ENCODE assay signal across 16 cellular contexts in genomic region chr2:234044157-234044556, GRCh38. TPM values are rescaled to one million over a fixed set of nuclear protein-coding genes. Genes with fewer than 3 reads are reported as not detected.
DNase-seq lines count a peak whose midpoint lies in the region; ATAC-seq and TF ChIP-seq lines count a peak whose summit lies in the region.
"Had no signal": no experiment of that assay in that cellular context is flagged by ENCODE, and none has a peak within 500 bp of the region (broad histone marks: within the 10 kb centered on the region; RNA-seq: fewer than 3 reads in every experiment).

No MANE protein-coding gene starts in this region.

- no peaks in the 10 kb centered on the region for H3K27me3 ChIP-seq in RWPE2 (ENCODE audit: insufficient read depth, poor library complexity, severe bottlenecking)
- H3K27me3 ChIP-seq in heart right ventricle, result peaks cover 0 to 7% (median 0%) of the 10 kb centered on the region in 7 donors
- H3K27me3 ChIP-seq: neutrophil had no signal

- TF ChIP-seq CTCF in RWPE2 (IDR thresholded peaks at IDR 0.05; ENCODE audit: poor library complexity, severe bottlenecking), result no peak
- TF ChIP-seq CTCF in fibroblast of mammary gland (conservative IDR thresholded peaks at IDR 0.05; ENCODE audit: control insufficient read depth, insufficient read depth, low read depth, low read length), result no peak
- TF ChIP-seq CTCF in heart right ventricle (IDR thresholded peaks at IDR 0.05), result no peak

- ATAC-seq in RWPE2 (ENCODE audit: low read depth) (peak; percentile 68), heart right ventricle (no peak), HG03175 (IDR thresholded peaks at IDR 0.05; ENCODE audit: unreplicated experiment) (no peak)
- ATAC-seq: activated T-helper 17 cell treated with anti-CD3 and anti-CD28 coated beads, Interleukin-2, amount 50 U/mL, for 72 hours; stimulated activated naive CD8-positive, alpha-beta T cell treated with anti-CD3 and anti-CD28 coated beads, Interleukin-15, amount 100 ng/mL, for 72 hours had no signal

- H3K4me1 ChIP-seq in RWPE2 (ENCODE audit: insufficient read depth, poor library complexity, severe bottlenecking), result peaks cover 4% of the 10 kb centered on the region
- H3K4me1 ChIP-seq in heart right ventricle, result no peaks in the 10 kb centered on the region

- WGBS in heart right ventricle, 2 donors, result 44% methylated on average over 1 of the region's 1 CpG

- intact Hi-C loops in heart right ventricle (cut with DNase I), result no loop called here

- no peak overlapping the region for H3K4me3 ChIP-seq in RWPE2 (ENCODE audit: severe bottlenecking)
- no peak overlapping the region for H3K4me3 ChIP-seq in fibroblast of mammary gland (ENCODE audit: control insufficient read depth, low read depth, low read length)
- no peak overlapping the region for H3K4me3 ChIP-seq in heart right ventricle
- H3K4me3 ChIP-seq: skin epidermis had no signal

- H3K36me3 ChIP-seq in RWPE2 (ENCODE audit: low read depth) (no peaks in the 10 kb centered on the region), heart right ventricle (no peaks in the 10 kb centered on the region)
- H3K36me3 ChIP-seq: neutrophil had no signal

- no peak overlapping the region for H3K27ac ChIP-seq in RWPE2 (ENCODE audit: poor library complexity, severe bottlenecking)
- no peak overlapping the region for H3K27ac ChIP-seq in heart right ventricle
- H3K27ac ChIP-seq: neutrophil, skin epidermis had no signal

- peak; percentile 66 for DNase-seq in H4 (ENCODE audit: low spot score)
- no peak for DNase-seq in RWPE2 (ENCODE audit: low spot score)
- DNase-seq in fibroblast of mammary gland (ENCODE audit: low read depth), result peak; percentile 88
- DNase-seq in DMS 273 (lab: John Stamatoyannopoulos, UW; ENCODE audit: unreplicated experiment), result no peak
- DNase-seq in heart right ventricle, result no peak
- DNase-seq in nucleus accumbens (lab: John Stamatoyannopoulos, UW), result no peak
- DNase-seq: activated CD4-positive, alpha-beta T cell treated with anti-CD3 and anti-CD28 coated beads, Interleukin-2, amount 10 ng/mL, durations not matched to agents 24 days and 14 days; caudate nucleus; KBM-7; NCI-H1694 treated with DMSO at 0.1 percent for 48 hours; NCI-H526 treated with DMSO at 0.1 percent for 48 hours; stimulated activated naive CD8-positive, alpha-beta T cell treated with anti-CD3 and anti-CD28 coated beads, Interleukin-15, amount 100 ng/mL, for 72 hours had no signal

- H3K9me3 ChIP-seq in RWPE2 (ENCODE audit: severe bottlenecking), result peaks cover 3% of the 10 kb centered on the region
- H3K9me3 ChIP-seq in heart right ventricle, result no peaks in the 10 kb centered on the region
- H3K9me3 ChIP-seq: neutrophil had no signal

RNA-seq across cellular contexts. Expression of gene SPP2, which starts 6.3 kb away (rescaled TPM):
- total RNA-seq in H4 (2014; rRNA removed; shearing (Covaris generic)), result not detected in 2 replicates
- not detected for total RNA-seq in heart right ventricle
- polyA plus RNA-seq in heart right ventricle, result not detected
- total RNA-seq: activated CD4-positive, alpha-beta T cell treated with anti-CD3 and anti-CD28 coated beads, Interleukin-2, amount 10 ng/mL, durations not matched to agents 24 days and 14 days; activated T-helper 17 cell treated with anti-CD3 and anti-CD28 coated beads, Interleukin-2, amount 50 U/mL, for 72 hours had no signal

Comparison
In these comparisons a context has a peak if more than half of its experiments do, and no peak if none do; other contexts are left out.
1. DNase-seq: peak in H4 (single experiment) and fibroblast of mammary gland (single experiment); none in RWPE2 (single experiment), DMS 273 (single experiment), heart right ventricle (0 of 2) and nucleus accumbens (0 of 56).